Comparison of ENCODE assay signal across 8 cellular contexts in genomic region chr2:27369471-27370025, GRCh38. TPM values are rescaled to one million over a fixed set of nuclear protein-coding genes. Genes with fewer than 3 reads are reported as not detected.
A peak's percentile ranks its signal among the peaks of the same experiment; 100 is the strongest.
DNase-seq lines count a peak whose midpoint lies in the region; ATAC-seq and TF ChIP-seq lines count a peak whose summit lies in the region.

No MANE protein-coding gene starts in this region.

- no peak for TF ChIP-seq CTCF in MM.1S (IDR thresholded peaks at IDR 0.05; ENCODE audit: low read length)
- TF ChIP-seq CTCF in adrenal gland (IDR thresholded peaks at IDR 0.05), result no peak

- no peaks in the 10 kb centered on the region for H3K9me3 ChIP-seq in BLaER1
- no peaks in the 10 kb centered on the region for H3K9me3 ChIP-seq in MM.1S (replicated peaks; ENCODE audit: insufficient read depth, low read length)
- no peaks in the 10 kb centered on the region for H3K9me3 ChIP-seq in adrenal gland (replicated peaks in 1 of 3)
- H3K9me3 ChIP-seq in trophoblast cell (ENCODE audit: insufficient read depth, low read depth, low read length), result no peaks in the 10 kb centered on the region

- H3K9me2 ChIP-seq in MM.1S (replicated peaks; ENCODE audit: insufficient read depth, low read length), result no peaks in the 10 kb centered on the region

- peaks cover 44% of the 10 kb centered on the region for H3K4me1 ChIP-seq in BLaER1
- H3K4me1 ChIP-seq in MM.1S (ENCODE audit: low read length), result peaks cover 9% of the 10 kb centered on the region; the same call in 1 of the 2 replicates
- H3K4me1 ChIP-seq in adrenal gland (replicated peaks in 1 of 2), result peaks cover 17 to 33% of the 10 kb centered on the region in 2 donors
- H3K4me1 ChIP-seq in trophoblast cell (ENCODE audit: control insufficient read depth in 1 of 2, insufficient read depth in 2 of 2, low read length in 2 of 2), result peaks cover 4 to 11% of the 10 kb centered on the region in 2 experiments

- H3K4me2 ChIP-seq in BLaER1 (peak overlapping the region; percentile 99), MM.1S (ENCODE audit: low read depth, low read length) (peak overlapping the region; percentile 65), trophoblast cell (ENCODE audit: low read length) (peak overlapping the region; percentile 75)

- no peak for TF ChIP-seq POLR2A in adrenal gland (IDR thresholded peaks at IDR 0.05)

- peaks cover 4% of the 10 kb centered on the region; the same call in 1 of the 2 replicates for H3F3A ChIP-seq in MM.1S (ENCODE audit: insufficient read depth, low read length)

- H3K79me2 ChIP-seq in MM.1S (ENCODE audit: low read length), result peaks cover 56% of the 10 kb centered on the region
- peaks cover 13% of the 10 kb centered on the region for H3K79me2 ChIP-seq in trophoblast cell (ENCODE audit: control insufficient read depth, insufficient read depth, low read length, poor library complexity)

- ATAC-seq in GM19025 (IDR thresholded peaks at IDR 0.05; ENCODE audit: low read depth, unreplicated experiment), result peak; percentile 12
- no peak for ATAC-seq in HG03280 (IDR thresholded peaks at IDR 0.05; ENCODE audit: unreplicated experiment)

- H3K36me3 ChIP-seq in BLaER1 (peaks cover 59% of the 10 kb centered on the region), MM.1S (replicated peaks; ENCODE audit: insufficient read depth, low read length) (no peaks in the 10 kb centered on the region; the same call in 1 of the 2 replicates), adrenal gland (replicated peaks in 1 of 2) (peaks cover 0 to 61% of the 10 kb centered on the region in 2 donors), trophoblast cell (ENCODE audit: control insufficient read depth in 1 of 2, insufficient read depth in 2 of 2, low read length in 2 of 2) (peaks cover 31 to 49% of the 10 kb centered on the region in 2 experiments)

- intact Hi-C loops in adrenal gland (cut with DNase I) (loop anchor here in 1 of 2 donors (5.0 kb wide), 1 partner anchor 42 kb away; no protein-coding TSS in a partner anchor), cardiac septum (cut with DNase I) (loop anchor here (1.0 to 2.0 kb wide), 4 partner anchors 13 to 157 kb away; partner anchors contain the start of genes ATRAID, GTF3C2, MPV17 and NRBP1)

- peak overlapping the region; percentile 72 for H3K4ac ChIP-seq in trophoblast cell (ENCODE audit: low read depth, low read length)

- H2AK5ac ChIP-seq in trophoblast cell (ENCODE audit: low read length), result peak overlapping the region; percentile 1

- H3K18ac ChIP-seq in trophoblast cell (ENCODE audit: low read length), result peak overlapping the region; percentile 76

- H3K79me1 ChIP-seq in trophoblast cell (ENCODE audit: low read length), result peaks cover 15% of the 10 kb centered on the region

- peak overlapping the region; percentile 36 for H4K12ac ChIP-seq in trophoblast cell (ENCODE audit: low read depth, low read length)

- H4K20me1 ChIP-seq in BLaER1, result peaks cover 37% of the 10 kb centered on the region
- no peaks in the 10 kb centered on the region for H4K20me1 ChIP-seq in MM.1S (ENCODE audit: insufficient read depth, low read length)

- H2BK12ac ChIP-seq in trophoblast cell (ENCODE audit: low read length), result peak overlapping the region; percentile 5

- peak overlapping the region; percentile 71 for H4K91ac ChIP-seq in trophoblast cell (ENCODE audit: low read depth, low read length)

- H3K4me3 ChIP-seq in BLaER1 (peak overlapping the region; percentile 97), MM.1S (ENCODE audit: low read length) (peak overlapping the region; percentile 80), adrenal gland (peak overlapping the region; percentile 21 to 95 (median 70)), trophoblast cell (ENCODE audit: low read depth, low read length) (peak overlapping the region; percentile 95)

- H3K27ac ChIP-seq in BLaER1, result peak overlapping the region; percentile 99
- H3K27ac ChIP-seq in MM.1S (ENCODE audit: low read length), result peak overlapping the region; percentile 44; the same call in 1 of the 2 replicates
- H3K27ac ChIP-seq in adrenal gland, result peak overlapping the region; percentile 70 to 98 (median 96)
- peak overlapping the region; percentile 58 for H3K27ac ChIP-seq in trophoblast cell (ENCODE audit: low read depth, low read length)

- H3K27me3 ChIP-seq in BLaER1 (no peaks in the 10 kb centered on the region), MM.1S (replicated peaks; ENCODE audit: insufficient read depth, low read length) (no peaks in the 10 kb centered on the region), adrenal gland (no peaks in the 10 kb centered on the region), trophoblast cell (ENCODE audit: insufficient read depth, low read length) (no peaks in the 10 kb centered on the region)

- peak overlapping the region; percentile 44 for H2BK5ac ChIP-seq in trophoblast cell (ENCODE audit: low read depth, low read length, poor library complexity)

- 1 to 7% (median 1%) methylated on average over 9 to 18 of the region's 18 CpGs for WGBS in adrenal gland, 4 donors
- no CpG with 5 or more reads among the region's 18 CpGs for WGBS in trophoblast cell (ENCODE audit: extremely low coverage, insufficient coverage, insufficient read length)

- H2BK120ac ChIP-seq in trophoblast cell (ENCODE audit: insufficient read depth, low read length, poor library complexity), result peak overlapping the region; percentile 40

- peak overlapping the region; percentile 78 for H4K8ac ChIP-seq in trophoblast cell (ENCODE audit: low read depth, low read length)

- peak overlapping the region; percentile 81 for H3K14ac ChIP-seq in trophoblast cell (ENCODE audit: low read length)

- H3K9ac ChIP-seq in BLaER1 (peak overlapping the region; percentile 98), MM.1S (ENCODE audit: low read length) (peak overlapping the region; percentile 80), trophoblast cell (ENCODE audit: low read length) (peak overlapping the region; percentile 93)

- H3K23ac ChIP-seq in trophoblast cell (ENCODE audit: low read length), result no peak overlapping the region

- peak overlapping the region; percentile 71 for H2AFZ ChIP-seq in MM.1S (ENCODE audit: low read length)
- peak overlapping the region; percentile 94 for H2AFZ ChIP-seq in trophoblast cell (ENCODE audit: insufficient read depth, low read length, poor library complexity)

- no peak for DNase-seq in MM.1S
- DNase-seq in adrenal gland, result peak in 6 of 7 donors; percentile 80 to 87 (median 82)
- DNase-seq in cardiac septum (ENCODE audit: low spot score), result peak; percentile 78
- peak in 1 of 2 donors; percentile 57 for DNase-seq in trophoblast cell
- no peak for DNase-seq in central memory CD4-positive, alpha-beta T cell

RNA-seq across cellular contexts. Expression of gene EIF2B4, which starts 0.6 kb away (rescaled TPM):
- 10 to 100 TPM; 35.5 to 51.5 (median 44.5) TPM for total RNA-seq in adrenal gland
- polyA plus RNA-seq in adrenal gland, result 100 to 1,000 TPM in 2 of 3 donors, 10 to 100 TPM in 1; 55.3 to 165 (median 131) TPM
- 34.9 TPM for total RNA-seq in cardiac septum
- polyA plus RNA-seq in trophoblast cell (2013), result 42.0 and 43.3 TPM in 2 replicates

RNA-seq across cellular contexts. Expression of gene SNX17, which starts 0.9 kb away (rescaled TPM):
- 100 to 1,000 TPM; 119 to 174 (median 133) TPM for total RNA-seq in adrenal gland
- polyA plus RNA-seq in adrenal gland, result 10 to 100 TPM; 66.8 to 89.0 (median 79.0) TPM
- 80.3 TPM for total RNA-seq in cardiac septum
- polyA plus RNA-seq in trophoblast cell (2013), result 23.0 and 23.7 TPM in 2 replicates

RNA-seq across cellular contexts. Expression of gene ZNF513, which starts 11.0 kb away (rescaled TPM):
- 10 to 100 TPM in 6 of 8 donors, 1 to 10 TPM in 2; 3.1 to 29.2 (median 17.9) TPM for total RNA-seq in adrenal gland
- polyA plus RNA-seq in adrenal gland, result 10 to 100 TPM in 2 of 3 donors, 1 to 10 TPM in 1; 6.1 to 83.7 (median 72.5) TPM
- 10.6 TPM for total RNA-seq in cardiac septum
- 15.8 and 16.6 TPM in 2 replicates for polyA plus RNA-seq in trophoblast cell (2013)

RNA-seq across cellular contexts. Expression of gene GTF3C2, which starts 13.0 kb away (rescaled TPM):
- total RNA-seq in adrenal gland (10 to 100 TPM; 30.6 to 60.4 (median 43.9) TPM), cardiac septum (23.9 TPM)
- 10 to 100 TPM; 52.3 to 73.9 (median 60.9) TPM for polyA plus RNA-seq in adrenal gland
- polyA plus RNA-seq in trophoblast cell (2013), result 51.4 and 53.1 TPM in 2 replicates

RNA-seq across cellular contexts. Expression of gene PPM1G, which starts 39.8 kb away (rescaled TPM):
- total RNA-seq in adrenal gland (10 to 100 TPM; 50.1 to 78.9 (median 59.9) TPM), cardiac septum (32.0 TPM)
- polyA plus RNA-seq in adrenal gland, result 100 to 1,000 TPM in 1 of 3 donors, 10 to 100 TPM in 2; 51.0 to 107 (median 54.7) TPM
- 64.3 and 66.0 TPM in 2 replicates for polyA plus RNA-seq in trophoblast cell (2013)

Comparison
In these comparisons a context has a peak if more than half of its experiments do, and no peak if none do; other contexts are left out.
1. H3K27ac ChIP-seq: peak in every context shown above with its lines; median percentile 99 in BLaER1; 96 in adrenal gland; 58 in trophoblast cell; 44 in MM.1S.
2. DNase-seq: peak in adrenal gland (6 of 7) and cardiac septum (single experiment); none in MM.1S (single experiment) and central memory CD4-positive, alpha-beta T cell (single experiment).
3. Peak in every context shown above with its lines, with median percentiles within 50 percentile points of each other: H3K4me2 ChIP-seq, H3K4me3 ChIP-seq and H3K9ac ChIP-seq.